In the genomic region with DNA sequence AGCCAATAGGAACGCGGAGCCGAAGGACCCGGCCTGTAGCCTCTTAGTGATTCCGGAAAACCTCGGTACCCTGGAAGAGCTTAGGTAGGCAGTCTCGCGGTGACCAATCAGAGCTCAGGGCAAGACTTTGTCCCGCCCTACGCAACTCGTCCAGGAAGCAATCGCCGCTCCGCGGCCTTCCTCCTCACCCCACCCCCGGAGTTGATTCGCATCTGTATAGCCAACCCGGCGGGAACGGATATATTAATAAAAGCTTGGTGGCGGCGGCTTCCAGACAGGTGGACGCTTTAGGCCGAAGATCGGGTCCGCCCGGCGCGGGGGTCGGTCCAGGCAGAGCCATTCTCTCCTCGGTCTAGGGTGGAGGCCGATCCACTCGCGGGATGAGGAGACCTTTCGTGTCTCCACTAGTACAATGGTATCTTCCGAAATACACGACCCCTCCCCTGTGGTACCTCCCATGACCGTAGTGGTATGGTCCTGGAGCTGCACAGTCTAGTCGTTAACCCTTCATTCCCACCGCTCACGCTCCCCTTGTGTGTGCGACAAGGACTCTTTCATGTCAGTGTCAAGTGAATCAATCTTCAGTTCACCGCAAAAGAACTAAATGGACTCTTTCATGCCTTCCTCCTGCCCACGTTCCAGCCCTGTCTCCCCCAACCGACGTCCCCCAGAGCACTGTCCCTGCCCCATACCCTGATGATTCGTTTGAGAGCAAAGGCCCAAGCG, we compare ENCODE assay signal across 8 cellular contexts. TPM values are rescaled to one million over a fixed set of nuclear protein-coding genes. Genes with fewer than 3 reads are reported as not detected.
A peak's percentile ranks its signal among the peaks of the same experiment; 100 is the strongest.
DNase-seq lines count a peak whose midpoint lies in the region; ATAC-seq and TF ChIP-seq lines count a peak whose summit lies in the region.

No MANE protein-coding gene starts in this region.

- H3K27ac ChIP-seq in KMS-11 (peak overlapping the region; percentile 54; the same call in 1 of the 2 replicates), Peyer's patch (peak overlapping the region; percentile 72 to 96 (median 94)), esophagus squamous epithelium (peak overlapping the region; percentile 89 to 95 (median 92)), muscle layer of duodenum (ENCODE audit: low read length) (peak overlapping the region; percentile 90)

- H3K36me3 ChIP-seq in KMS-11 (ENCODE audit: insufficient read depth) (no peaks in the 10 kb centered on the region), Peyer's patch (no peaks in the 10 kb centered on the region), esophagus squamous epithelium (no peaks in the 10 kb centered on the region), muscle layer of duodenum (ENCODE audit: control insufficient read depth in 1 of 2, insufficient read depth in 2 of 2, low read length in 2 of 2) (no peaks in the 10 kb centered on the region)

- 0 to 41% methylated on average over 3 to 47 of the region's 48 CpGs for WGBS in esophagus squamous epithelium, 2 donors

- H2AFZ ChIP-seq in KMS-11 (ENCODE audit: low read depth): peak overlapping the region; percentile 82

- no peaks in the 10 kb centered on the region for H3K4me1 ChIP-seq in KMS-11 (ENCODE audit: low read depth, poor library complexity, severe bottlenecking)
- no peaks in the 10 kb centered on the region for H3K4me1 ChIP-seq in Peyer's patch
- peaks cover 0 to 15% (median 0%) of the 10 kb centered on the region in 3 donors for H3K4me1 ChIP-seq in esophagus squamous epithelium
- peaks cover 5 to 9% of the 10 kb centered on the region in 2 donors for H3K4me1 ChIP-seq in muscle layer of duodenum (ENCODE audit: control insufficient read depth in 1 of 2, insufficient read depth in 2 of 2, low read length in 2 of 2)

- peak; percentile 46 to 67 for TF ChIP-seq POLR2A in Peyer's patch (IDR thresholded peaks at IDR 0.05)
- TF ChIP-seq POLR2A in esophagus squamous epithelium (IDR thresholded peaks at IDR 0.05): peak in 2 of 4 donors; percentile 36 to 57

- no peaks in the 10 kb centered on the region for H3K79me2 ChIP-seq in KMS-11 (ENCODE audit: insufficient read depth, low read depth)

- H3K27me3 ChIP-seq in KMS-11 (ENCODE audit: insufficient read depth, low read depth) (no peaks in the 10 kb centered on the region), Peyer's patch (no peaks in the 10 kb centered on the region), esophagus squamous epithelium (no peaks in the 10 kb centered on the region), muscle layer of duodenum (ENCODE audit: low read depth, low read length) (no peaks in the 10 kb centered on the region)

- no peaks in the 10 kb centered on the region for H4K20me1 ChIP-seq in KMS-11 (ENCODE audit: insufficient read depth)

- DNase-seq in DMS53 treated with DMSO at 0.1 percent for 48 hours (lab: John Stamatoyannopoulos, UW; ENCODE audit: unreplicated experiment) (peak; percentile 95), Peyer's patch (peak; percentile 84 to 96 (median 87)), activated T-helper 1 cell treated with Interleukin-2 at 50 U/mL for 16 hours (ENCODE audit: low read depth) (peak; percentile 77), esophagus squamous epithelium (lab: John Stamatoyannopoulos, UW) (peak; percentile 60)
- peak; percentile 51 for DNase-seq in stimulated activated CD8-positive, alpha-beta memory T cell treated with anti-CD3 and anti-CD28 coated beads, Interleukin-7, amount 100 ng/mL, for 24 hours (ENCODE audit: low read depth)

- H3K9me3 ChIP-seq in Peyer's patch (no peaks in the 10 kb centered on the region), esophagus squamous epithelium (no peaks in the 10 kb centered on the region), muscle layer of duodenum (ENCODE audit: control insufficient read depth in 1 of 2, low read length in 2 of 2) (no peaks in the 10 kb centered on the region)

- H3K9ac ChIP-seq in KMS-11: peak overlapping the region; percentile 68

- H3K4me3 ChIP-seq in KMS-11 (IDR thresholded peaks at IDR 0.05; ENCODE audit: insufficient read depth, low read depth, low read length) (no peak overlapping the region), Peyer's patch (peak overlapping the region; percentile 47 to 71 (median 60)), esophagus squamous epithelium (peak overlapping the region; percentile 46 to 74 (median 57)), muscle layer of duodenum (ENCODE audit: low read depth in 1 of 2, low read length in 2 of 2) (peak overlapping the region; percentile 62 to 76)

- peak; percentile 97 for ATAC-seq in GM21723 (IDR thresholded peaks at IDR 0.05; ENCODE audit: unreplicated experiment)

- intact Hi-C loops in esophagus squamous epithelium (cut with DNase I): no loop called here

- peak overlapping the region; percentile 51; the same call in 1 of the 2 replicates for H3K4me2 ChIP-seq in KMS-11

- TF ChIP-seq CTCF in KMS-11 (conservative IDR thresholded peaks at IDR 0.05; ENCODE audit: low read depth, low read length): no peak
- TF ChIP-seq CTCF in Peyer's patch (IDR thresholded peaks at IDR 0.05): no peak
- TF ChIP-seq CTCF in esophagus squamous epithelium (IDR thresholded peaks at IDR 0.05): no peak

RNA-seq across cellular contexts. Expression of a gene that starts 24.2 kb away (rescaled TPM):
- total RNA-seq in Peyer's patch (10 to 100 TPM in 2 of 4 donors, not detected in 2; 15.2 to 15.3 TPM), esophagus squamous epithelium (not detected)

RNA-seq across cellular contexts. Expression of a gene that starts 40.8 kb away (rescaled TPM):
- total RNA-seq in Peyer's patch (1 to 10 TPM; 2.5 to 7.4 (median 4.2) TPM), esophagus squamous epithelium (10 to 100 TPM in 1 of 4 donors, 1 to 10 TPM in 3; 4.6 to 12.1 (median 8.2) TPM)

RNA-seq across cellular contexts. Expression of a gene that starts 49.0 kb away (rescaled TPM):
- total RNA-seq in Peyer's patch (not detected), esophagus squamous epithelium (not detected)

RNA-seq across cellular contexts. Expression of a gene that starts 53.8 kb away (rescaled TPM):
- total RNA-seq in Peyer's patch: 10 to 100 TPM in 1 of 4 donors, 1 to 10 TPM in 3; 3.5 to 45.4 (median 7.6) TPM
- total RNA-seq in esophagus squamous epithelium: 1 to 10 TPM; 1.2 to 7.1 (median 3.7) TPM
